ENCODE assay signal across 30 cellular contexts in the genomic region with DNA sequence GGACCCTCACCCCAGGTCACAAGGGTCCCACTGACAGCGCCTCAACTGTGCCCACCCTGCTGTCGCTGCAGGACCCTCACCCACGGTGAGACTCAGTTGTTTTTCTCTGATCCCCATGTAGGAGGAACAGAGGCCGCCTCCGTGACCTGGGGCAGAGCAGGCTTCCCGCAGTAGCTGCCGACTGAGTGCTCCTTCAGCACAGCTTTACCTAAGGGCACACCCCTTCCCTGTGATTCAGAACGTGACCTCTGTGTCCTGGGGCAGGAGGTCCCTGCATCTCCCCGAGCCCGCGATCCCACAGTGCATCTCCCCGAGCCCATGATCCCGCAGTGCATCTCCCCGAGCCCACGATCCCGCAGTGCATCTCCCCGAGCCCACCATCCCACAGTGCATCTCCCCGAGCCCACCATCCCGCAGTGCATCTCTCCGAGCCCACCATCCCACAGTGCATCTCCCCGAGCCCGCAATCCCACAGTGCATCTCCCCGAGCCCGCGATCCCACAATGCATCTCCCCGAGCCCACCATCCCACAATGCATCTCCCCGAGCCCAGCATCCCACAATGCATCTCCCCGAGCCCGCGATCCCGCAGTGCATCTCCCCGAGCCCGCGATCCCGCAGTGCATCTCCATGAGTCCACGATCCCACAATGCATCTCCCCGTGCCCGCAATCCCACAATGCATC.
"Had no signal": no experiment of that assay in that cellular context is flagged by ENCODE, and none has a peak within 500 bp of the region (broad histone marks: within the 10 kb centered on the region; RNA-seq: fewer than 3 reads in every experiment).

No MANE protein-coding gene starts in this region.

- ATAC-seq: esophagus mucosa; left colon; natural killer cell; sciatic nerve; stimulated activated memory B cell treated with anti-CD40 and anti-IgM and Interleukin-4, amounts not matched to agents 10 μg/mL and 1 μg/mL and 100 μg/mL, for 72 hours; stimulated activated naive CD8-positive, alpha-beta T cell treated with anti-CD3 and anti-CD28 coated beads, Interleukin-15, amount 100 ng/mL, for 72 hours had no signal

- H3K36me3 Mint-ChIP-seq: natural killer cell had no signal

- H3K4me1 ChIP-seq: ascending aorta had no signal

- H3K27ac Mint-ChIP-seq: activated CD4-positive, alpha-beta memory T cell treated with anti-CD3 and anti-CD28 coated beads for 36 hours; activated CD4-positive, alpha-beta T cell treated with anti-CD3 and anti-CD28 coated beads, Interleukin-2, amount 10 ng/mL, durations not matched to agents 24 days and 14 days; activated naive CD4-positive, alpha-beta T cell treated with anti-CD3 and anti-CD28 coated beads, Interleukin-2, amount 10 ng/mL, durations not matched to agents 7 days and 5 days; activated naive CD8-positive, alpha-beta T cell treated with anti-CD3 and anti-CD28 coated beads, Interleukin-2, amount 10 ng/mL, durations not matched to agents 7 days and 5 days; activated T-helper 1 cell treated with anti-CD3 and anti-CD28 coated beads, Interleukin-12 subunit alpha, Interleukin-12 subunit beta, Interleukin-2, Interleukin-4 antibody, amounts not matched to agents 30 ng/mL and 10 ng/mL and 1 ng/mL, durations not matched to agents 14 hours and 24 hours and 36 hours; brain; memory B cell; natural killer cell; progenitor cell of endocrine pancreas; stimulated activated memory B cell treated with anti-CD40 and anti-IgM and Interleukin-4, amounts not matched to agents 10 μg/mL and 1 μg/mL and 100 μg/mL, for 72 hours; type B pancreatic cell had no signal

- H3K4me3 ChIP-seq: ascending aorta, skin epidermis had no signal

- FAIRE-seq: keratinocyte had no signal

- H3K9me3 Mint-ChIP-seq: natural killer cell, type B pancreatic cell had no signal

- H3K27me3 ChIP-seq: ascending aorta, neutrophil had no signal

- H3K27ac ChIP-seq: ascending aorta, neutrophil, skin epidermis had no signal

- H3K4me3 Mint-ChIP-seq: activated CD4-positive, alpha-beta memory T cell treated with anti-CD3 and anti-CD28 coated beads for 36 hours; activated CD4-positive, alpha-beta T cell treated with anti-CD3 and anti-CD28 coated beads, Interleukin-2, amount 10 ng/mL, durations not matched to agents 24 days and 14 days; activated naive CD4-positive, alpha-beta T cell treated with anti-CD3 and anti-CD28 coated beads, Interleukin-2, amount 10 ng/mL, durations not matched to agents 7 days and 5 days; activated naive CD8-positive, alpha-beta T cell treated with anti-CD3 and anti-CD28 coated beads, Interleukin-2, amount 10 ng/mL, durations not matched to agents 7 days and 5 days; brain; memory B cell; natural killer cell; stimulated activated memory B cell treated with anti-CD40 and anti-IgM and Interleukin-4, amounts not matched to agents 10 μg/mL and 1 μg/mL and 100 μg/mL, for 72 hours; stimulated activated naive CD8-positive, alpha-beta T cell treated with anti-CD3 and anti-CD28 coated beads, Interleukin-15, amount 100 ng/mL, for 72 hours; type B pancreatic cell had no signal

- H3K4me1 Mint-ChIP-seq: activated CD4-positive, alpha-beta T cell treated with anti-CD3 and anti-CD28 coated beads, Interleukin-2, amount 10 ng/mL, durations not matched to agents 24 days and 14 days; activated naive CD4-positive, alpha-beta T cell treated with anti-CD3 and anti-CD28 coated beads, Interleukin-2, amount 10 ng/mL, durations not matched to agents 7 days and 5 days; activated naive CD8-positive, alpha-beta T cell treated with anti-CD3 and anti-CD28 coated beads, Interleukin-2, amount 10 ng/mL, durations not matched to agents 7 days and 5 days had no signal

- H3K27me3 Mint-ChIP-seq: activated CD4-positive, alpha-beta memory T cell treated with anti-CD3 and anti-CD28 coated beads for 36 hours; activated CD4-positive, alpha-beta T cell treated with anti-CD3 and anti-CD28 coated beads, Interleukin-2, amount 10 ng/mL, durations not matched to agents 24 days and 14 days; activated naive CD4-positive, alpha-beta T cell treated with anti-CD3 and anti-CD28 coated beads, Interleukin-2, amount 10 ng/mL, durations not matched to agents 7 days and 5 days; activated naive CD8-positive, alpha-beta T cell treated with anti-CD3 and anti-CD28 coated beads, Interleukin-2, amount 10 ng/mL, durations not matched to agents 7 days and 5 days; brain; memory B cell; progenitor cell of endocrine pancreas; stimulated activated memory B cell treated with anti-CD40 and anti-IgM and Interleukin-4, amounts not matched to agents 10 μg/mL and 1 μg/mL and 100 μg/mL, for 72 hours; stimulated activated naive CD8-positive, alpha-beta T cell treated with anti-CD3 and anti-CD28 coated beads, Interleukin-15, amount 100 ng/mL, for 72 hours; type B pancreatic cell had no signal

- DNase-seq: activated CD4-positive, alpha-beta memory T cell treated with anti-CD3 and anti-CD28 coated beads for 36 hours; activated CD4-positive, alpha-beta T cell treated with anti-CD3 and anti-CD28 coated beads, Interleukin-2, amount 10 ng/mL, durations not matched to agents 24 days and 14 days; activated CD4-positive, CD25-positive, alpha-beta regulatory T cell treated with anti-CD3 and anti-CD28 coated beads, Interleukin-2, amount 50 U/mL, for 72 hours; activated CD8-positive, alpha-beta memory T cell treated with anti-CD3 and anti-CD28 coated beads, Interleukin-2, amount 50 U/mL, for 4 hours; activated effector memory CD4-positive, alpha-beta T cell treated with anti-CD3 and anti-CD28 coated beads, Interleukin-2, amount 50 U/mL, for 16 hours; activated naive CD4-positive, alpha-beta T cell treated with anti-CD3 and anti-CD28 coated beads, Interleukin-2, amount 10 ng/mL, durations not matched to agents 7 days and 5 days; activated naive CD8-positive, alpha-beta T cell treated with anti-CD3 and anti-CD28 coated beads, Interleukin-2, amount 10 ng/mL, durations not matched to agents 7 days and 5 days; activated T-cell treated with anti-CD3 and anti-CD28 coated beads, Interleukin-2, amount 50 U/mL, for 1 hour; caudate nucleus; foreskin fibroblast; head of caudate nucleus; hippocampal formation; left colon; natural killer cell; stimulated activated CD4-positive, alpha-beta T cell treated with anti-CD3 and anti-CD28 coated beads, Interleukin-4, amount 100 ng/mL, for 24 hours; stimulated activated naive CD8-positive, alpha-beta T cell treated with anti-CD3 and anti-CD28 coated beads, Interleukin-15, amount 100 ng/mL, for 72 hours; substantia nigra; T-helper 2 cell had no signal
